Comparison of ENCODE assay signal across 1 cellular context in genomic region chr15:82890338-82891024, GRCh38.
TF ChIP-seq lines count a peak whose summit lies in the region.

No MANE protein-coding gene starts in this region.

TF ChIP-seq in HCT116, 20 proteins besides CTCF, POLR2A, EP300 and RAD21 (continued from another document):
- TF ChIP-seq EZH2 (IDR thresholded peaks at IDR 0.05), result no peak
- no peak for TF ChIP-seq SRF (IDR thresholded peaks at IDR 0.05; ENCODE audit: low read depth)
- no peak for TF ChIP-seq SIN3A (IDR thresholded peaks at IDR 0.05; ENCODE audit: low read depth)
- TF ChIP-seq JUND (IDR thresholded peaks at IDR 0.05), result no peak
- no peak for TF ChIP-seq ATF3 (IDR thresholded peaks at IDR 0.05)
- TF ChIP-seq ZNF274 (IDR thresholded peaks at IDR 0.05; ENCODE audit: low read depth, low read length), result no peak
- TF ChIP-seq ZBTB33 (IDR thresholded peaks at IDR 0.05; ENCODE audit: extremely low read depth, insufficient replicate concordance, low read length), result no peak
- no peak for TF ChIP-seq EGR1 (IDR thresholded peaks at IDR 0.05; ENCODE audit: low read depth)
- no peak for TF ChIP-seq ZFX (IDR thresholded peaks at IDR 0.05)
